7 cellular contexts compared by ENCODE assay signal in the genomic region with DNA sequence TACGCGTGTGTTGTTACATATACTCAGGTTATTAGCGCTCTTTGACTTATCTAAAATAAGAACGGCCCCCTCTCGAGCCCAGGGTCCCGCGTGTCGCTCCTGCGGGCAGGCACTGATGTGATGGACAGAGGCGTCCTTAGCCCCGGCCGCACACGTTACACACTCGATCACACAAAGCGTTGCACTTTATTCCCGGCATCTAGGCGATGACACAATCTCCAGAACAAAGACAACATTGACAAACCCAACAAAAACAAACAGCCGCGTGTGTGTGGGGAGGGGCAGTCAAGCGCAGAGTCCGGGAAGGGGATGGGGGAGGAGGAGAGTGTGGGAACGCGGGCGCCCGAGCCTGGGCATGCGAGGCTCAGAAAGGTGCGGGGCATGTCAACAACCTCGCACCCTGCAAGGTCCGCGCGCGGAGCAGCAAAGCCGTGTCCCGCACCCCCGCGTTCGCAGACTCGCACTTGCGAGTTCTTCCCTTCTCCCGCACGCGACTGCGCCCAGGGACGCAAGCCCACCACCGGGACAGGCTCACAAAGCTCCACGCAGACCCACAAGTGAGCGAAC. TPM values are rescaled to one million over a fixed set of nuclear protein-coding genes. Genes with fewer than 3 reads are reported as not detected.
DNase-seq lines count a peak whose midpoint lies in the region; ATAC-seq and TF ChIP-seq lines count a peak whose summit lies in the region.

No MANE protein-coding gene starts in this region.

- H3K36me3 Mint-ChIP-seq in brain: peaks cover 4% of the 10 kb centered on the region

- H3K4me3 Mint-ChIP-seq in brain: peak overlapping the region; percentile 85 to 93 (median 92)

- ATAC-seq in GM19035 (IDR thresholded peaks at IDR 0.05; ENCODE audit: unreplicated experiment): no peak

- peaks cover 0 to 2% (median 0%) of the 10 kb centered on the region in 5 experiments for H3K9me3 Mint-ChIP-seq in brain

- DNase-seq in G401 (ENCODE audit: low spot score): peak; percentile 69
- peak; percentile 98 for DNase-seq in NCI-H526 (lab: John Stamatoyannopoulos, UW)
- DNase-seq in putamen (ENCODE audit: low spot score): peak; percentile 97
- no peak for DNase-seq in activated CD4-positive, CD25-positive, alpha-beta regulatory T cell (lab: John Stamatoyannopoulos, UW)

- peak in 1 of 2 experiments; percentile 18 for TF ChIP-seq CTCF in brain (conservative IDR thresholded peaks at IDR 0.05)

- peak overlapping the region; percentile 53 to 98 (median 93) for H3K27ac Mint-ChIP-seq in brain

- in situ Hi-C loops in G401 (cut with HindIII; ENCODE audit: low sequenced_read_pairs): no loop called here

- peak overlapping the region; percentile 57 for H3K4me3 ChIP-seq in iPS-11a (ENCODE audit: low read depth, low read length)

- H3K4me1 Mint-ChIP-seq in brain: peaks cover 57% of the 10 kb centered on the region

- H3K27me3 Mint-ChIP-seq in brain: peaks cover 61% of the 10 kb centered on the region

RNA-seq across cellular contexts. Expression of gene EFNA1, which starts 0.5 kb away (rescaled TPM):
- total RNA-seq in G401 (2014; rRNA removed; shearing (Covaris generic)): 2.8 and 5.3 TPM in 2 replicates
- 16.6 TPM for polyA plus RNA-seq in brain (ENCODE audit: insufficient read depth, low read depth, low replicate concordance)

RNA-seq across cellular contexts. Expression of gene SLC50A1, which starts 8.5 kb away (rescaled TPM):
- 15.9 and 19.8 TPM in 2 replicates for total RNA-seq in G401 (2014; rRNA removed; shearing (Covaris generic))
- polyA plus RNA-seq in brain (ENCODE audit: insufficient read depth, low read depth, low replicate concordance): 27.2 TPM

RNA-seq across cellular contexts. Expression of gene DPM3, which starts 13.1 kb away (rescaled TPM):
- total RNA-seq in G401 (2014; rRNA removed; shearing (Covaris generic)): 83.3 and 104 TPM in 2 replicates
- polyA plus RNA-seq in brain (ENCODE audit: insufficient read depth, low read depth, low replicate concordance): 167 TPM

RNA-seq across cellular contexts. Expression of gene KRTCAP2, which starts 45.9 kb away (rescaled TPM):
- total RNA-seq in G401 (2014; rRNA removed; shearing (Covaris generic)): 177 and 223 TPM in 2 replicates
- polyA plus RNA-seq in brain (ENCODE audit: insufficient read depth, low read depth, low replicate concordance): 390 TPM

RNA-seq across cellular contexts. Expression of gene TRIM46, which starts 46.5 kb away (rescaled TPM):
- 0.14 and 0.37 TPM in 2 replicates for total RNA-seq in G401 (2014; rRNA removed; shearing (Covaris generic))
- polyA plus RNA-seq in brain (ENCODE audit: insufficient read depth, low read depth, low replicate concordance): 11.0 TPM

Comparison
In these comparisons a context has a peak if more than half of its experiments do, and no peak if none do; other contexts are left out.
1. DNase-seq: peak in G401 (single experiment), NCI-H526 (2 of 2) and putamen (single experiment); none in activated CD4-positive, CD25-positive, alpha-beta regulatory T cell (0 of 4).